1 cellular context compared by ENCODE assay signal in genomic region chr2:157929871-157930667, GRCh38.
TF ChIP-seq lines count a peak whose summit lies in the region.

No MANE protein-coding gene starts in this region.

TF ChIP-seq in K562, 482 proteins besides CTCF, POLR2A, EP300 and RAD21 (continued from another document and continues in another):
- TF ChIP-seq E2F6 (IDR thresholded peaks at IDR 0.05; ENCODE audit: borderline replicate concordance in 1 of 2, extremely low read depth in 1 of 2, insufficient read depth in 1 of 2, insufficient read length in 1 of 2, low read depth in 1 of 2, low read length in 1 of 2, poor library complexity in 1 of 2, severe bottlenecking in 1 of 2) (peak; percentile 51 to 53), RAD51 (IDR thresholded peaks at IDR 0.05; ENCODE audit: borderline replicate concordance, low read depth) (peak; percentile 65), ZNF75A (CRISPR knock-in tag; IDR thresholded peaks at IDR 0.05) (peak; percentile 83), MTA3 (IDR thresholded peaks at IDR 0.05; ENCODE audit: borderline replicate concordance) (peak; percentile 92), ZEB2 (IDR thresholded peaks at IDR 0.05) (peak; percentile 81), ZNF436 (CRISPR knock-in tag; IDR thresholded peaks at IDR 0.05) (no peak), TEAD4 (IDR thresholded peaks at IDR 0.05; ENCODE audit: low read length) (peak; percentile 100), TEAD4 (CRISPR knock-in tag; IDR thresholded peaks at IDR 0.05; ENCODE audit: borderline replicate concordance) (no peak), ZNF3 (CRISPR knock-in tag; IDR thresholded peaks at IDR 0.05) (no peak), ZNF584 (CRISPR knock-in tag; IDR thresholded peaks at IDR 0.05; ENCODE audit: low read depth) (peak; percentile 97), HDAC8 (tag; IDR thresholded peaks at IDR 0.05) (peak; percentile 91), ZNF76 (CRISPR knock-in tag; IDR thresholded peaks at IDR 0.05; ENCODE audit: borderline replicate concordance) (peak; percentile 91), NELFE (IDR thresholded peaks at IDR 0.05; ENCODE audit: insufficient read depth, insufficient read length) (no peak), CTCFL (IDR thresholded peaks at IDR 0.05; ENCODE audit: borderline replicate concordance, insufficient read depth, low read depth, low read length, poor library complexity, severe bottlenecking) (no peak), ZNF311 (CRISPR knock-in tag; IDR thresholded peaks at IDR 0.05) (peak; percentile 95), ZNF121 (CRISPR knock-in tag; conservative IDR thresholded peaks at IDR 0.05) (no peak), HSF4 (CRISPR knock-in tag; IDR thresholded peaks at IDR 0.05; ENCODE audit: borderline replicate concordance) (peak; percentile 94; the same call in 1 of the 2 replicates), CEBPB (tag; IDR thresholded peaks at IDR 0.05) (peak; percentile 41; the same call in 1 of the 2 replicates), KDM4B (IDR thresholded peaks at IDR 0.05; ENCODE audit: borderline replicate concordance in 2 of 2, low read depth in 1 of 2) (no peak), MYBL2 (IDR thresholded peaks at IDR 0.05; ENCODE audit: low read depth) (no peak; the same call in 1 of the 2 replicates), MYBL2 (CRISPR knock-in tag; IDR thresholded peaks at IDR 0.05; ENCODE audit: borderline replicate concordance) (no peak), HIVEP1 (CRISPR knock-in tag; IDR thresholded peaks at IDR 0.05) (peak; percentile 90), GATA2 (CRISPR knock-in tag; IDR thresholded peaks at IDR 0.05) (peak; percentile 99), MED1 (CRISPR knock-in tag; IDR thresholded peaks at IDR 0.05; ENCODE audit: borderline replicate concordance) (no peak), XRCC4 (IDR thresholded peaks at IDR 0.05; ENCODE audit: extremely low read depth, insufficient read depth, insufficient read length) (no peak), SMARCB1 (IDR thresholded peaks at IDR 0.05; ENCODE audit: insufficient read length, low read depth) (no peak), FOXA3 (CRISPR knock-in tag; conservative IDR thresholded peaks at IDR 0.05 in 1 of 2, IDR thresholded peaks at IDR 0.05 in 1 of 2) (peak; percentile 97 to 100), PURB (CRISPR knock-in tag; IDR thresholded peaks at IDR 0.05; ENCODE audit: low read depth) (no peak), PHF21A (IDR thresholded peaks at IDR 0.05; ENCODE audit: borderline replicate concordance, low read depth) (no peak), ZBTB8A (IDR thresholded peaks at IDR 0.05; ENCODE audit: partially characterized antibody) (no peak), FOXJ2 (tag; IDR thresholded peaks at IDR 0.05) (peak; percentile 98), ERF (CRISPR knock-in tag; IDR thresholded peaks at IDR 0.05) (peak; percentile 96), ZBTB34 (CRISPR knock-in tag; IDR thresholded peaks at IDR 0.05) (peak; percentile 40; the same call in 1 of the 2 replicates), IRF2 (CRISPR knock-in tag; IDR thresholded peaks at IDR 0.05) (no peak), SRSF7 (optimal IDR thresholded peaks at IDR 0.05; ENCODE audit: low read depth, low read length) (no peak), CBFB (CRISPR knock-in tag; IDR thresholded peaks at IDR 0.05) (peak; percentile 71; the same call in 1 of the 2 replicates), HCFC1 (IDR thresholded peaks at IDR 0.05; ENCODE audit: low read depth, low read length) (peak; percentile 50; the same call in 1 of the 2 replicates), MCM3 (IDR thresholded peaks at IDR 0.05) (no peak), DACH1 (IDR thresholded peaks at IDR 0.05; ENCODE audit: partially characterized antibody) (peak; percentile 46), SMAD1 (IDR thresholded peaks at IDR 0.05; ENCODE audit: low read depth, low read length, partially characterized antibody) (peak; percentile 96)
- TF ChIP-seq, protein P1, sequence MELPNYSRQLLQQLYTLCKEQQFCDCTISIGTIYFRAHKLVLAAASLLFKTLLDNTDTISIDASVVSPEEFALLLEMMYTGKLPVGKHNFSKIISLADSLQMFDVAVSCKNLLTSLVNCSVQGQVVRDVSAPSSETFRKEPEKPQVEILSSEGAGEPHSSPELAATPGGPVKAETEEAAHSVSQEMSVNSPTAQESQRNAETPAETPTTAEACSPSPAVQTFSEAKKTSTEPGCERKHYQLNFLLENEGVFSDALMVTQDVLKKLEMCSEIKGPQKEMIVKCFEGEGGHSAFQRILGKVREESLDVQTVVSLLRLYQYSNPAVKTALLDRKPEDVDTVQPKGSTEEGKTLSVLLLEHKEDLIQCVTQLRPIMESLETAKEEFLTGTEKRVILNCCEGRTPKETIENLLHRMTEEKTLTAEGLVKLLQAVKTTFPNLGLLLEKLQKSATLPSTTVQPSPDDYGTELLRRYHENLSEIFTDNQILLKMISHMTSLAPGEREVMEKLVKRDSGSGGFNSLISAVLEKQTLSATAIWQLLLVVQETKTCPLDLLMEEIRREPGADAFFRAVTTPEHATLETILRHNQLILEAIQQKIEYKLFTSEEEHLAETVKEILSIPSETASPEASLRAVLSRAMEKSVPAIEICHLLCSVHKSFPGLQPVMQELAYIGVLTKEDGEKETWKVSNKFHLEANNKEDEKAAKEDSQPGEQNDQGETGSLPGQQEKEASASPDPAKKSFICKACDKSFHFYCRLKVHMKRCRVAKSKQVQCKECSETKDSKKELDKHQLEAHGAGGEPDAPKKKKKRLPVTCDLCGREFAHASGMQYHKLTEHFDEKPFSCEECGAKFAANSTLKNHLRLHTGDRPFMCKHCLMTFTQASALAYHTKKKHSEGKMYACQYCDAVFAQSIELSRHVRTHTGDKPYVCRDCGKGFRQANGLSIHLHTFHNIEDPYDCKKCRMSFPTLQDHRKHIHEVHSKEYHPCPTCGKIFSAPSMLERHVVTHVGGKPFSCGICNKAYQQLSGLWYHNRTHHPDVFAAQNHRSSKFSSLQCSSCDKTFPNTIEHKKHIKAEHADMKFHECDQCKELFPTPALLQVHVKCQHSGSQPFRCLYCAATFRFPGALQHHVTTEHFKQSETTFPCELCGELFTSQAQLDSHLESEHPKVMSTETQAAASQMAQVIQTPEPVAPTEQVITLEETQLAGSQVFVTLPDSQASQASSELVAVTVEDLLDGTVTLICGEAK (IDR thresholded peaks at IDR 0.05), result 0 out of 2 replicates have a peak, but pooled peaks have one; percentile 17
- TF ChIP-seq, protein P1 (CRISPR knock-in tag; IDR thresholded peaks at IDR 0.05), result no peak
- TF ChIP-seq, protein P2, sequence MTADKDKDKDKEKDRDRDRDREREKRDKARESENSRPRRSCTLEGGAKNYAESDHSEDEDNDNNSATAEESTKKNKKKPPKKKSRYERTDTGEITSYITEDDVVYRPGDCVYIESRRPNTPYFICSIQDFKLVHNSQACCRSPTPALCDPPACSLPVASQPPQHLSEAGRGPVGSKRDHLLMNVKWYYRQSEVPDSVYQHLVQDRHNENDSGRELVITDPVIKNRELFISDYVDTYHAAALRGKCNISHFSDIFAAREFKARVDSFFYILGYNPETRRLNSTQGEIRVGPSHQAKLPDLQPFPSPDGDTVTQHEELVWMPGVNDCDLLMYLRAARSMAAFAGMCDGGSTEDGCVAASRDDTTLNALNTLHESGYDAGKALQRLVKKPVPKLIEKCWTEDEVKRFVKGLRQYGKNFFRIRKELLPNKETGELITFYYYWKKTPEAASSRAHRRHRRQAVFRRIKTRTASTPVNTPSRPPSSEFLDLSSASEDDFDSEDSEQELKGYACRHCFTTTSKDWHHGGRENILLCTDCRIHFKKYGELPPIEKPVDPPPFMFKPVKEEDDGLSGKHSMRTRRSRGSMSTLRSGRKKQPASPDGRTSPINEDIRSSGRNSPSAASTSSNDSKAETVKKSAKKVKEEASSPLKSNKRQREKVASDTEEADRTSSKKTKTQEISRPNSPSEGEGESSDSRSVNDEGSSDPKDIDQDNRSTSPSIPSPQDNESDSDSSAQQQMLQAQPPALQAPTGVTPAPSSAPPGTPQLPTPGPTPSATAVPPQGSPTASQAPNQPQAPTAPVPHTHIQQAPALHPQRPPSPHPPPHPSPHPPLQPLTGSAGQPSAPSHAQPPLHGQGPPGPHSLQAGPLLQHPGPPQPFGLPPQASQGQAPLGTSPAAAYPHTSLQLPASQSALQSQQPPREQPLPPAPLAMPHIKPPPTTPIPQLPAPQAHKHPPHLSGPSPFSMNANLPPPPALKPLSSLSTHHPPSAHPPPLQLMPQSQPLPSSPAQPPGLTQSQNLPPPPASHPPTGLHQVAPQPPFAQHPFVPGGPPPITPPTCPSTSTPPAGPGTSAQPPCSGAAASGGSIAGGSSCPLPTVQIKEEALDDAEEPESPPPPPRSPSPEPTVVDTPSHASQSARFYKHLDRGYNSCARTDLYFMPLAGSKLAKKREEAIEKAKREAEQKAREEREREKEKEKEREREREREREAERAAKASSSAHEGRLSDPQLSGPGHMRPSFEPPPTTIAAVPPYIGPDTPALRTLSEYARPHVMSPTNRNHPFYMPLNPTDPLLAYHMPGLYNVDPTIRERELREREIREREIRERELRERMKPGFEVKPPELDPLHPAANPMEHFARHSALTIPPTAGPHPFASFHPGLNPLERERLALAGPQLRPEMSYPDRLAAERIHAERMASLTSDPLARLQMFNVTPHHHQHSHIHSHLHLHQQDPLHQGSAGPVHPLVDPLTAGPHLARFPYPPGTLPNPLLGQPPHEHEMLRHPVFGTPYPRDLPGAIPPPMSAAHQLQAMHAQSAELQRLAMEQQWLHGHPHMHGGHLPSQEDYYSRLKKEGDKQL (CRISPR knock-in tag; IDR thresholded peaks at IDR 0.05; ENCODE audit: borderline replicate concordance), result no peak
